In the genomic region with DNA sequence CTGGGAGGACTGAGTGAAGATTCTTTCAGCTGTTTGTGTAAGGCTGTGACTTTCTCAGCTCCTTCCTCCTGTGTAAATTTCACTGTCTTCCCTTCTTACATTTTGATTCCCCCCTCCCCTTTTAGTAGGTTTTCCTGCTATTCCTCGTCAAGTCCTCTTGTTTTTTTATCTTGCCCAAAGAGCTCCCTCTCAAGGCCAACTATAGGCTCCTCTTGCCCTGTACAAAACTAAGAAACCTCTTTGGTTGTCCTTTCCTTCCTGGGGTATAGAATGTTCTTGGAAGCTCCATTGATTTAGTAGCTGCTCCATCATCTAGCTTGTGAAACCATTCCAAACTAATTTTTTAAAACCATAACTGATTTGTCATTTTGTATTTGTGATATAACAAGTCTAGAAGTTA, we compare ENCODE assay signal across 23 cellular contexts. TPM values are rescaled to one million over a fixed set of nuclear protein-coding genes. Genes with fewer than 3 reads are reported as not detected.
DNase-seq lines count a peak whose midpoint lies in the region; FAIRE-seq and TF ChIP-seq lines count a peak whose summit lies in the region.
"Had no signal": no experiment of that assay in that cellular context is flagged by ENCODE, and none has a peak within 500 bp of the region (broad histone marks: within the 10 kb centered on the region; RNA-seq: fewer than 3 reads in every experiment).

No MANE protein-coding gene starts in this region.

- POLR2A ChIA-PET in OCI-LY7 (lab: Charles Lee), result interaction anchor here (1.3 to 1.4 kb wide), 2 partner anchors 36 to 69 kb away, joined by 3 to 5 read pairs; no protein-coding TSS in a partner anchor

- H3K9me3 ChIP-seq in OCI-LY7 (ENCODE audit: low read length), result no peaks in the 10 kb centered on the region
- H3K9me3 ChIP-seq: transverse colon had no signal

- no peak overlapping the region for H3K4me3 ChIP-seq in OCI-LY7 (ENCODE audit: low read depth, low read length, poor library complexity, severe bottlenecking)
- H3K4me3 ChIP-seq: coronary artery, PC-9, smooth muscle cell, transverse colon had no signal

- H3K4me2 ChIP-seq in OCI-LY7 (ENCODE audit: low read length), result no peak overlapping the region
- H3K4me2 ChIP-seq: PC-9, smooth muscle cell had no signal

- H3K4me1 ChIP-seq in OCI-LY7 (ENCODE audit: insufficient read depth, low read length, poor library complexity, severe bottlenecking), result peaks cover 7% of the 10 kb centered on the region
- H3K4me1 ChIP-seq: transverse colon had no signal

- TF ChIP-seq CTCF in GM12873 (IDR thresholded peaks at IDR 0.05; ENCODE audit: insufficient read depth, low read depth, low read length, missing control alignments), result peak; percentile 4
- TF ChIP-seq CTCF in OCI-LY7 (conservative IDR thresholded peaks at IDR 0.05; ENCODE audit: low read length), result peak; percentile 40; the same call in 1 of the 2 replicates
- no peak for TF ChIP-seq CTCF in chondrocyte (IDR thresholded peaks at IDR 0.05)
- TF ChIP-seq CTCF in nephron progenitor cell (IDR thresholded peaks at IDR 0.05), result no peak

- H3K27ac ChIP-seq in OCI-LY7 (ENCODE audit: low read depth, low read length, poor library complexity, severe bottlenecking), result no peak overlapping the region
- H3K27ac ChIP-seq: coronary artery, PC-9, transverse colon had no signal

- H3K4me1 Mint-ChIP-seq in chondrocyte (ENCODE audit: low read depth) (peaks cover 23% of the 10 kb centered on the region), nephron progenitor cell (no peaks in the 10 kb centered on the region)
- H3K4me1 Mint-ChIP-seq: stimulated activated naive CD8-positive, alpha-beta T cell treated with anti-CD3 and anti-CD28 coated beads, Interleukin-15, amount 100 ng/mL, for 72 hours had no signal

- no peaks in the 10 kb centered on the region for H3K27me3 Mint-ChIP-seq in chondrocyte (ENCODE audit: low read depth)
- H3K27me3 Mint-ChIP-seq in nephron progenitor cell (ENCODE audit: low read depth, poor library complexity), result no peaks in the 10 kb centered on the region
- H3K27me3 Mint-ChIP-seq: activated T-cell treated with anti-CD3 and anti-CD28 coated beads, Interleukin-2, amount 50 U/mL, for 24 hours; stimulated activated naive CD8-positive, alpha-beta T cell treated with anti-CD3 and anti-CD28 coated beads, Interleukin-15, amount 100 ng/mL, for 72 hours had no signal

- no peaks in the 10 kb centered on the region for H3K79me2 ChIP-seq in OCI-LY7 (ENCODE audit: insufficient read depth, low read depth, low read length)

- no peaks in the 10 kb centered on the region for H3K9me3 Mint-ChIP-seq in chondrocyte (ENCODE audit: low read depth)
- H3K9me3 Mint-ChIP-seq in nephron progenitor cell, result no peaks in the 10 kb centered on the region
- H3K9me3 Mint-ChIP-seq: activated T-cell treated with anti-CD3 and anti-CD28 coated beads, Interleukin-2, amount 50 U/mL, for 24 hours; stimulated activated naive CD8-positive, alpha-beta T cell treated with anti-CD3 and anti-CD28 coated beads, Interleukin-15, amount 100 ng/mL, for 72 hours; T-helper 2 cell treated with Interferon-gamma antibody and Interleukin-4, amounts not matched to agents 5 μg/mL and 100 μg/mL, for 36 hours had no signal

- no peak for TF ChIP-seq POLR2A in GM12892 (IDR thresholded peaks at IDR 0.05; ENCODE audit: low read depth, low read length)

- H3K9me2 ChIP-seq in OCI-LY7 (ENCODE audit: insufficient read depth, low read length), result no peaks in the 10 kb centered on the region

- no peak for FAIRE-seq in GM12892 (lab: Jason Lieb, UNC)
- FAIRE-seq: islet of Langerhans had no signal

- intact Hi-C loops in OCI-LY7 (cut with micrococcal nuclease; ENCODE audit: unreplicated experiment), result no loop called here

- no peak overlapping the region for H2AFZ ChIP-seq in OCI-LY7 (ENCODE audit: low read length)
- H2AFZ ChIP-seq: PC-9 had no signal

- DNase-seq in OCI-LY7 (ENCODE audit: low spot score), result no peak
- DNase-seq in chondrocyte (ENCODE audit: low spot score), result no peak
- DNase-seq in nephron progenitor cell, result no peak
- no peak for DNase-seq in pons (ENCODE audit: low spot score)
- no peak for DNase-seq in GOT3 (lab: John Stamatoyannopoulos, UW)
- no peak for DNase-seq in GM12892 (ENCODE audit: insufficient read length)
- DNase-seq: activated CD8-positive, alpha-beta T cell treated with anti-CD3 and anti-CD28 coated beads, Interleukin-2, amount 10 ng/mL, durations not matched to agents 7 days and 5 days; activated naive CD4-positive, alpha-beta T cell treated with Interleukin-2 at 50 U/mL for 16 hours; activated T-cell treated with anti-CD3 and anti-CD28 coated beads, Interleukin-2, amount 50 U/mL, for 24 hours; AML-193; DND-41; NCI-H1694; NCI-H69; PC-9; SIG-M5; stimulated activated CD4-positive, alpha-beta T cell treated with anti-CD3 and anti-CD28 coated beads, Interleukin-2, amount 100 ng/mL, for 48 hours; stimulated activated naive CD8-positive, alpha-beta T cell treated with anti-CD3 and anti-CD28 coated beads, Interleukin-15, amount 100 ng/mL, for 72 hours; transverse colon had no signal

- peak overlapping the region; percentile 32 for H3K27ac Mint-ChIP-seq in chondrocyte (ENCODE audit: unreplicated experiment)
- peak overlapping the region; percentile 1 for H3K27ac Mint-ChIP-seq in nephron progenitor cell
- H3K27ac Mint-ChIP-seq: activated CD8-positive, alpha-beta T cell treated with anti-CD3 and anti-CD28 coated beads, Interleukin-2, amount 10 ng/mL, durations not matched to agents 7 days and 5 days; stimulated activated naive CD8-positive, alpha-beta T cell treated with anti-CD3 and anti-CD28 coated beads, Interleukin-15, amount 100 ng/mL, for 72 hours; T-helper 2 cell treated with Interferon-gamma antibody and Interleukin-4, amounts not matched to agents 5 μg/mL and 100 μg/mL, for 36 hours had no signal

- CTCF ChIA-PET in OCI-LY7 (lab: Charles Lee; ENCODE audit: unreplicated experiment), result no interaction called here

- BruUV-seq in OCI-LY7 (replicated peaks; lab: Mats Ljungman, UMichigan), result no TSS peak

- no peaks in the 10 kb centered on the region for H4K20me1 ChIP-seq in OCI-LY7 (ENCODE audit: insufficient read depth, low read length)

- H3K36me3 Mint-ChIP-seq in chondrocyte (ENCODE audit: low read depth) (peaks cover 38% of the 10 kb centered on the region), nephron progenitor cell (ENCODE audit: low read depth) (peaks cover 53% of the 10 kb centered on the region)

- H3K4me3 Mint-ChIP-seq in chondrocyte (ENCODE audit: unreplicated experiment) (no peak overlapping the region), nephron progenitor cell (no peak overlapping the region)
- H3K4me3 Mint-ChIP-seq: activated CD8-positive, alpha-beta T cell treated with anti-CD3 and anti-CD28 coated beads, Interleukin-2, amount 10 ng/mL, durations not matched to agents 7 days and 5 days; activated T-cell treated with anti-CD3 and anti-CD28 coated beads, Interleukin-2, amount 50 U/mL, for 24 hours; stimulated activated naive CD8-positive, alpha-beta T cell treated with anti-CD3 and anti-CD28 coated beads, Interleukin-15, amount 100 ng/mL, for 72 hours; T-helper 2 cell treated with Interferon-gamma antibody and Interleukin-4, amounts not matched to agents 5 μg/mL and 100 μg/mL, for 36 hours had no signal

- peaks cover 84% of the 10 kb centered on the region for H3K36me3 ChIP-seq in OCI-LY7 (ENCODE audit: insufficient read depth, low read length)

RNA-seq across cellular contexts. Expression of a gene that starts 7.3 kb away (rescaled TPM):
- total RNA-seq in OCI-LY7 (2014; rRNA removed; shearing (Covaris generic)), result 5.1 and 9.2 TPM in 2 replicates
- total RNA-seq in OCI-LY7 (2022), result 4.7 and 7.7 TPM in 2 replicates
- total RNA-seq in chondrocyte, result 1.6 to 2.7 TPM (median 1.7 TPM) in 3 replicates
- 1.8 TPM for polyA plus RNA-seq in GM12892 (2012; ENCODE audit: missing spikeins)

RNA-seq across cellular contexts. Expression of a gene that starts 7.3 kb away (rescaled TPM):
- 29.5 and 31.1 TPM in 2 replicates for total RNA-seq in OCI-LY7 (2014; rRNA removed; shearing (Covaris generic))
- 36.6 and 42.2 TPM in 2 replicates for total RNA-seq in OCI-LY7 (2022)
- total RNA-seq in chondrocyte, result 24.1 to 31.0 TPM (median 26.5 TPM) in 3 replicates
- 51.6 TPM for polyA plus RNA-seq in GM12892 (2012; ENCODE audit: missing spikeins)

RNA-seq across cellular contexts. Expression of a gene that starts 38.7 kb away (rescaled TPM):
- 40.7 and 54.0 TPM in 2 replicates for total RNA-seq in OCI-LY7 (2014; rRNA removed; shearing (Covaris generic))
- total RNA-seq in OCI-LY7 (2022) (51.1 and 57.8 TPM in 2 replicates), chondrocyte (27.8 to 34.7 TPM (median 29.5 TPM) in 3 replicates)
- 37.5 TPM for polyA plus RNA-seq in GM12892 (2012; ENCODE audit: missing spikeins)

RNA-seq across cellular contexts. Expression of a gene that starts 41.9 kb away (rescaled TPM):
- total RNA-seq in OCI-LY7 (2014; rRNA removed; shearing (Covaris generic)), result 32.3 and 33.6 TPM in 2 replicates
- 33.0 and 35.8 TPM in 2 replicates for total RNA-seq in OCI-LY7 (2022)
- total RNA-seq in chondrocyte, result 29.1 to 37.1 TPM (median 30.7 TPM) in 3 replicates
- polyA plus RNA-seq in GM12892 (2012; ENCODE audit: missing spikeins), result 17.5 TPM

RNA-seq across cellular contexts. Expression of a gene that starts 42.2 kb away (rescaled TPM):
- 26.2 and 36.7 TPM in 2 replicates for total RNA-seq in OCI-LY7 (2014; rRNA removed; shearing (Covaris generic))
- 26.7 and 27.9 TPM in 2 replicates for total RNA-seq in OCI-LY7 (2022)
- 16.4 to 24.3 TPM (median 18.8 TPM) in 3 replicates for total RNA-seq in chondrocyte
- polyA plus RNA-seq in GM12892 (2012; ENCODE audit: missing spikeins), result 20.0 TPM

Comparison
In these comparisons a context has a peak if more than half of its experiments do, and no peak if none do; other contexts are left out.
1. CTCF ChIP-seq: peak in GM12873 (single experiment) and OCI-LY7 (single experiment); none in chondrocyte (single experiment) and nephron progenitor cell (single experiment).